Comparison of ENCODE assay signal across 18 cellular contexts in genomic region chr16:57593021-57593420, GRCh38. TPM values are rescaled to one million over a fixed set of nuclear protein-coding genes. Genes with fewer than 3 reads are reported as not detected.
DNase-seq lines count a peak whose midpoint lies in the region; ATAC-seq and TF ChIP-seq lines count a peak whose summit lies in the region.
"Had no signal": no experiment of that assay in that cellular context is flagged by ENCODE, and none has a peak within 500 bp of the region (broad histone marks: within the 10 kb centered on the region; RNA-seq: fewer than 3 reads in every experiment).

No MANE protein-coding gene starts in this region.

- peaks cover 24% of the 10 kb centered on the region for H3K36me3 Mint-ChIP-seq in activated CD4-positive, alpha-beta T cell treated with anti-CD3 and anti-CD28 coated beads, Interleukin-2, amount 10 ng/mL, durations not matched to agents 7 days and 5 days (ENCODE audit: low read depth)
- H3K36me3 Mint-ChIP-seq in osteocyte (ENCODE audit: unreplicated experiment): peaks cover 2% of the 10 kb centered on the region

- no peak for TF ChIP-seq CTCF in MM.1S (IDR thresholded peaks at IDR 0.05; ENCODE audit: low read length)
- no peak for TF ChIP-seq CTCF in osteocyte (IDR thresholded peaks at IDR 0.05)

- H3K4me1 Mint-ChIP-seq in activated CD4-positive, alpha-beta T cell treated with anti-CD3 and anti-CD28 coated beads, Interleukin-2, amount 10 ng/mL, durations not matched to agents 7 days and 5 days: peaks cover 60% of the 10 kb centered on the region
- H3K4me1 Mint-ChIP-seq in osteocyte (ENCODE audit: unreplicated experiment): peaks cover 12% of the 10 kb centered on the region

- H3K9me3 ChIP-seq in MM.1S (replicated peaks; ENCODE audit: insufficient read depth, low read length): no peaks in the 10 kb centered on the region
- H3K9me3 ChIP-seq: lower lobe of right lung, Peyer's patch had no signal

- peak overlapping the region; percentile 92 for H3K27ac Mint-ChIP-seq in activated CD4-positive, alpha-beta T cell treated with anti-CD3 and anti-CD28 coated beads, Interleukin-2, amount 10 ng/mL, durations not matched to agents 7 days and 5 days
- no peak overlapping the region for H3K27ac Mint-ChIP-seq in osteocyte (ENCODE audit: unreplicated experiment)
- H3K27ac Mint-ChIP-seq: activated B cell treated with CpG ODN at 0.5 μM for 24 hours had no signal

- no peak overlapping the region for H3K9ac ChIP-seq in MM.1S (ENCODE audit: low read length)

- peak overlapping the region; percentile 6 for H3K4me2 ChIP-seq in MM.1S (ENCODE audit: low read depth, low read length)

- H3K27me3 Mint-ChIP-seq in activated CD4-positive, alpha-beta T cell treated with anti-CD3 and anti-CD28 coated beads, Interleukin-2, amount 10 ng/mL, durations not matched to agents 7 days and 5 days: no peaks in the 10 kb centered on the region
- peaks cover 24% of the 10 kb centered on the region for H3K27me3 Mint-ChIP-seq in osteocyte (ENCODE audit: unreplicated experiment)

- no peak overlapping the region for H3K4me3 ChIP-seq in MM.1S (ENCODE audit: low read length)
- H3K4me3 ChIP-seq: coronary artery, lower lobe of right lung, Peyer's patch had no signal

- no peak overlapping the region for H3K27ac ChIP-seq in MM.1S (ENCODE audit: low read length)
- H3K27ac ChIP-seq: coronary artery had no signal

- H3F3A ChIP-seq in MM.1S (ENCODE audit: insufficient read depth, low read length): no peaks in the 10 kb centered on the region

- H3K9me3 Mint-ChIP-seq in activated CD4-positive, alpha-beta T cell treated with anti-CD3 and anti-CD28 coated beads, Interleukin-2, amount 10 ng/mL, durations not matched to agents 7 days and 5 days: peaks cover 19% of the 10 kb centered on the region
- peaks cover 16% of the 10 kb centered on the region for H3K9me3 Mint-ChIP-seq in osteocyte (ENCODE audit: unreplicated experiment)

- CTCF ChIA-PET in activated CD4-positive, alpha-beta T cell treated with anti-CD3 and anti-CD28 coated beads, Interleukin-2, amount 10 ng/mL, durations not matched to agents 7 days and 5 days (lab: Charles Lee): interaction anchor here (0.5 to 5.3 kb wide), 7 partner anchors 8 to 159 kb away, joined by 3 to 60 read pairs (median 13); no protein-coding TSS in a partner anchor

- H2AFZ ChIP-seq in MM.1S (ENCODE audit: low read length): peak overlapping the region; percentile 23

- H3K4me3 Mint-ChIP-seq in activated CD4-positive, alpha-beta T cell treated with anti-CD3 and anti-CD28 coated beads, Interleukin-2, amount 10 ng/mL, durations not matched to agents 7 days and 5 days: peak overlapping the region; percentile 53
- no peak overlapping the region for H3K4me3 Mint-ChIP-seq in osteocyte (ENCODE audit: unreplicated experiment)
- H3K4me3 Mint-ChIP-seq: activated B cell treated with CpG ODN at 0.5 μM for 24 hours had no signal

- no peaks in the 10 kb centered on the region for H3K27me3 ChIP-seq in MM.1S (replicated peaks; ENCODE audit: insufficient read depth, low read length)
- H3K27me3 ChIP-seq: Peyer's patch had no signal

- H3K79me2 ChIP-seq in MM.1S (ENCODE audit: low read length): no peaks in the 10 kb centered on the region

- POLR2A ChIA-PET in activated CD4-positive, alpha-beta T cell treated with anti-CD3 and anti-CD28 coated beads, Interleukin-2, amount 10 ng/mL, durations not matched to agents 7 days and 5 days (lab: Charles Lee): interaction anchor here (1.3 kb wide), 1 partner anchor 9 kb away, joined by 6 read pairs; no protein-coding TSS in a partner anchor

- H4K20me1 ChIP-seq in MM.1S (ENCODE audit: insufficient read depth, low read length): no peaks in the 10 kb centered on the region

- no peak for ATAC-seq in HG02588 (IDR thresholded peaks at IDR 0.05; ENCODE audit: unreplicated experiment)

- no peaks in the 10 kb centered on the region for H3K9me2 ChIP-seq in MM.1S (replicated peaks; ENCODE audit: insufficient read depth, low read length)

- H3K4me1 ChIP-seq in MM.1S (ENCODE audit: low read length): peaks cover 18% of the 10 kb centered on the region
- H3K4me1 ChIP-seq: Peyer's patch had no signal

- H3K36me3 ChIP-seq in MM.1S (replicated peaks; ENCODE audit: insufficient read depth, low read length): no peaks in the 10 kb centered on the region
- H3K36me3 ChIP-seq: lower lobe of right lung, Peyer's patch had no signal

- DNase-seq in activated CD4-positive, alpha-beta T cell treated with anti-CD3 and anti-CD28 coated beads, Interleukin-2, amount 10 ng/mL, durations not matched to agents 7 days and 5 days: no peak
- no peak for DNase-seq in activated CD4-positive, alpha-beta T cell treated with anti-CD3 and anti-CD28 coated beads for 48 hours
- DNase-seq in MM.1S (no peak), ecto neural progenitor cell (ENCODE audit: low spot score) (peak; percentile 24), osteocyte (ENCODE audit: extremely low spot score, unreplicated experiment) (peak; percentile 56), RPMI8226 (no peak)
- no peak for DNase-seq in stimulated activated CD4-positive, alpha-beta T cell treated with anti-CD3 and anti-CD28 coated beads, Interleukin-2, amount 100 ng/mL, for 48 hours
- DNase-seq: activated B cell treated with CpG ODN at 0.5 μM for 24 hours, COR-L47, lower lobe of right lung, naive B cell, NCI-H1105 treated with DMSO at 0.1 percent for 48 hours, NCI-H2171 treated with DMSO at 0.1 percent for 48 hours, NCI-H82 had no signal

RNA-seq across cellular contexts. Expression of gene ADGRG1, which starts 35.4 kb away (rescaled TPM):
- total RNA-seq in activated CD4-positive, alpha-beta T cell treated with anti-CD3 and anti-CD28 coated beads, Interleukin-2, amount 10 ng/mL, durations not matched to agents 7 days and 5 days: 1 to 10 TPM; 2.2 to 2.9 TPM
- total RNA-seq in osteocyte: 4.6 and 4.8 TPM in 2 replicates

RNA-seq across cellular contexts. Expression of gene ADGRG5, which starts 50.6 kb away (rescaled TPM):
- total RNA-seq in activated CD4-positive, alpha-beta T cell treated with anti-CD3 and anti-CD28 coated beads, Interleukin-2, amount 10 ng/mL, durations not matched to agents 7 days and 5 days: 1 to 10 TPM; 5.9 to 6.6 TPM
- not detected in 2 replicates for total RNA-seq in osteocyte
- total RNA-seq: glomerular endothelial cell had no signal

RNA-seq across cellular contexts. Expression of gene CCDC102A, which starts 56.6 kb away (rescaled TPM):
- total RNA-seq in activated CD4-positive, alpha-beta T cell treated with anti-CD3 and anti-CD28 coated beads, Interleukin-2, amount 10 ng/mL, durations not matched to agents 7 days and 5 days: 10 to 100 TPM in 1 of 2 experiments, 1 to 10 TPM in 1; 8.1 to 10.5 TPM
- 17.2 and 18.8 TPM in 2 replicates for total RNA-seq in osteocyte

Comparison
In these comparisons a context has a peak if more than half of its experiments do, and no peak if none do; other contexts are left out.
1. DNase-seq: peak in ecto neural progenitor cell (single experiment) and osteocyte (single experiment); none in activated CD4-positive, alpha-beta T cell treated with anti-CD3 and anti-CD28 coated beads, Interleukin-2, amount 10 ng/mL, durations not matched to agents 7 days and 5 days (single experiment), activated CD4-positive, alpha-beta T cell treated with anti-CD3 and anti-CD28 coated beads for 48 hours (single experiment), MM.1S (single experiment), stimulated activated CD4-positive, alpha-beta T cell treated with anti-CD3 and anti-CD28 coated beads, Interleukin-2, amount 100 ng/mL, for 48 hours (0 of 2) and RPMI8226 (single experiment).